15 cellular contexts compared by ENCODE assay signal in genomic region chr21:27772816-27773215, GRCh38.
"Had no signal": no experiment of that assay in that cellular context is flagged by ENCODE, and none has a peak within 500 bp of the region (broad histone marks: within the 10 kb centered on the region; RNA-seq: fewer than 3 reads in every experiment).

No MANE protein-coding gene starts in this region.

- H3K36me3 ChIP-seq: adrenal gland, esophagus squamous epithelium, lower lobe of right lung, neural progenitor cell, pancreas, tibial nerve, vagina had no signal

- H3K27me3 ChIP-seq: adrenal gland, dorsolateral prefrontal cortex, esophagus squamous epithelium, neural progenitor cell, pancreas, tibial nerve, vagina had no signal

- H3K4me1 ChIP-seq: adrenal gland, esophagus squamous epithelium, neural progenitor cell, pancreas, vagina had no signal

- H3K27ac ChIP-seq: adrenal gland, dorsolateral prefrontal cortex, esophagus squamous epithelium, lower lobe of right lung, neural progenitor cell, pancreas, tibial nerve, vagina had no signal

- DNase-seq: activated CD4-positive, alpha-beta T cell treated with anti-CD3 and anti-CD28 coated beads, Interleukin-2, amount 50 U/mL, for 1 hour; activated naive CD4-positive, alpha-beta T cell treated with anti-CD3 and anti-CD28 coated beads, Interleukin-2, amount 10 ng/mL, durations not matched to agents 7 days and 5 days; activated T-cell treated with anti-CD3 and anti-CD28 coated beads for 4 hours; adrenal gland; cerebellar nuclear complex; dorsolateral prefrontal cortex; esophagus squamous epithelium; hypothalamus; lower lobe of right lung; midbrain; pancreas had no signal

- H3K9me3 ChIP-seq: adrenal gland, esophagus squamous epithelium, lower lobe of right lung, pancreas, tibial nerve, vagina had no signal

- ATAC-seq: activated T-helper 17 cell treated with anti-CD3 and anti-CD28 coated beads, Interleukin-2, amount 50 U/mL, for 72 hours; lower lobe of right lung; pancreas had no signal

- H3K4me3 ChIP-seq: adrenal gland, dorsolateral prefrontal cortex, esophagus squamous epithelium, lower lobe of right lung, neural progenitor cell, pancreas, tibial nerve, vagina had no signal
